In genomic region chr6:37303891-37304503, GRCh38 we compare ENCODE assay signal across 8 cellular contexts. TPM values are rescaled to one million over a fixed set of nuclear protein-coding genes. Genes with fewer than 3 reads are reported as not detected.
DNase-seq lines count a peak whose midpoint lies in the region; TF ChIP-seq lines count a peak whose summit lies in the region.

No MANE protein-coding gene starts in this region.

- H3K4me1 ChIP-seq in Loucy (ENCODE audit: insufficient read depth, low read length, poor library complexity, severe bottlenecking) = no peaks in the 10 kb centered on the region

- DNase-seq in activated CD4-positive, alpha-beta T cell treated with anti-CD3 and anti-CD28 coated beads, Interleukin-2, amount 10 ng/mL, durations not matched to agents 24 days and 14 days = peak; percentile 72
- DNase-seq in activated CD4-positive, alpha-beta T cell treated with anti-CD3 and anti-CD28 coated beads, Interleukin-2, amount 50 U/mL, for 1 hour = no peak
- DNase-seq in astrocyte of the hippocampus (ENCODE audit: low read depth, low spot score) (peak; percentile 58), kidney epithelial cell (ENCODE audit: low read depth) (no peak), SIG-M5 treated with dmso at 0.1 percent for 504 hours (lab: John Stamatoyannopoulos, UW; ENCODE audit: unreplicated experiment) (no peak)
- DNase-seq in NK-92 treated with Interleukin-12 subunit alpha and Interleukin-12 subunit beta, amount 100 ng/mL, for 24 hours (lab: John Stamatoyannopoulos, UW) = no peak
- DNase-seq in effector CD4-positive, alpha-beta T cell = no peak

- no peaks in the 10 kb centered on the region for H3K79me2 ChIP-seq in Loucy (ENCODE audit: insufficient read depth, low read length)

- H4K20me1 ChIP-seq in Loucy (ENCODE audit: insufficient read depth, low read length, poor library complexity, severe bottlenecking) = no peaks in the 10 kb centered on the region

- no peak overlapping the region for H3K27ac Mint-ChIP-seq in activated CD4-positive, alpha-beta T cell treated with anti-CD3 and anti-CD28 coated beads, Interleukin-2, amount 10 ng/mL, durations not matched to agents 24 days and 14 days

- H3F3A ChIP-seq in Loucy (ENCODE audit: low read depth) = no peaks in the 10 kb centered on the region

- H3K4me2 ChIP-seq in Loucy (ENCODE audit: low read depth, low read length, poor library complexity, severe bottlenecking) = no peak overlapping the region

- no peaks in the 10 kb centered on the region for H3K9me2 ChIP-seq in Loucy (replicated peaks; ENCODE audit: low read depth, low read length)

- peak; percentile 76 for TF ChIP-seq CTCF in Loucy (conservative IDR thresholded peaks at IDR 0.05; ENCODE audit: low read length)
- peak; percentile 58 for TF ChIP-seq CTCF in kidney epithelial cell (IDR thresholded peaks at IDR 0.05; ENCODE audit: insufficient read depth, low read length, poor library complexity, severe bottlenecking)

- no peaks in the 10 kb centered on the region for H3K27me3 Mint-ChIP-seq in activated CD4-positive, alpha-beta T cell treated with anti-CD3 and anti-CD28 coated beads, Interleukin-2, amount 10 ng/mL, durations not matched to agents 24 days and 14 days

- no peaks in the 10 kb centered on the region for H3K9me3 Mint-ChIP-seq in activated CD4-positive, alpha-beta T cell treated with anti-CD3 and anti-CD28 coated beads, Interleukin-2, amount 10 ng/mL, durations not matched to agents 24 days and 14 days

- H3K4me3 Mint-ChIP-seq in activated CD4-positive, alpha-beta T cell treated with anti-CD3 and anti-CD28 coated beads, Interleukin-2, amount 10 ng/mL, durations not matched to agents 24 days and 14 days = no peak overlapping the region

- no peak overlapping the region for H3K9ac ChIP-seq in Loucy (ENCODE audit: low read depth, low read length, poor library complexity, severe bottlenecking)

- no peaks in the 10 kb centered on the region for H3K9me3 ChIP-seq in Loucy (ENCODE audit: insufficient read depth, low read depth, low read length)

- no peak overlapping the region for H2AFZ ChIP-seq in Loucy (ENCODE audit: low read length)

- intact Hi-C loops in activated CD4-positive, alpha-beta T cell treated with anti-CD3 and anti-CD28 coated beads, Interleukin-2, amount 10 ng/mL, durations not matched to agents 24 days and 14 days (cut with micrococcal nuclease) = no loop called here

- H3K4me3 ChIP-seq in Loucy (ENCODE audit: low read length, poor library complexity, severe bottlenecking) (no peak overlapping the region), kidney epithelial cell (ENCODE audit: low read depth, low read length) (no peak overlapping the region)

- peaks cover 23% of the 10 kb centered on the region for H3K4me1 Mint-ChIP-seq in activated CD4-positive, alpha-beta T cell treated with anti-CD3 and anti-CD28 coated beads, Interleukin-2, amount 10 ng/mL, durations not matched to agents 24 days and 14 days

- peaks cover 53% of the 10 kb centered on the region for H3K36me3 Mint-ChIP-seq in activated CD4-positive, alpha-beta T cell treated with anti-CD3 and anti-CD28 coated beads, Interleukin-2, amount 10 ng/mL, durations not matched to agents 24 days and 14 days (ENCODE audit: low read depth)

- H3K27me3 ChIP-seq in Loucy (ENCODE audit: insufficient read depth, low read length, poor library complexity, severe bottlenecking) (no peaks in the 10 kb centered on the region), kidney epithelial cell (ENCODE audit: control insufficient read depth, insufficient read depth, low read length) (no peaks in the 10 kb centered on the region)

- H3K36me3 ChIP-seq in Loucy (ENCODE audit: insufficient read depth, low read length) = peaks cover 72% of the 10 kb centered on the region; the same call in 1 of the 2 replicates
- no peaks in the 10 kb centered on the region for H3K36me3 ChIP-seq in kidney epithelial cell (ENCODE audit: control insufficient read depth, insufficient read depth, low read length)

RNA-seq across cellular contexts. Expression of gene TMEM217, which starts 46.1 kb away (rescaled TPM):
- total RNA-seq in activated CD4-positive, alpha-beta T cell treated with anti-CD3 and anti-CD28 coated beads, Interleukin-2, amount 10 ng/mL, durations not matched to agents 24 days and 14 days = 4.1 and 6.1 TPM in 2 replicates
- 2.0 and 4.0 TPM in 2 replicates for total RNA-seq in kidney epithelial cell

RNA-seq across cellular contexts. Expression of gene TBC1D22B, which starts 46.4 kb away (rescaled TPM):
- total RNA-seq in activated CD4-positive, alpha-beta T cell treated with anti-CD3 and anti-CD28 coated beads, Interleukin-2, amount 10 ng/mL, durations not matched to agents 24 days and 14 days = 17.2 and 18.7 TPM in 2 replicates
- 12.7 and 13.0 TPM in 2 replicates for total RNA-seq in kidney epithelial cell

RNA-seq across cellular contexts. Expression of gene RNF8, which starts 49.8 kb away (rescaled TPM):
- 29.4 and 32.0 TPM in 2 replicates for total RNA-seq in activated CD4-positive, alpha-beta T cell treated with anti-CD3 and anti-CD28 coated beads, Interleukin-2, amount 10 ng/mL, durations not matched to agents 24 days and 14 days
- total RNA-seq in kidney epithelial cell = 13.8 and 16.8 TPM in 2 replicates

Comparison
In these comparisons a context has a peak if more than half of its experiments do, and no peak if none do; other contexts are left out.
1. DNase-seq: peak in activated CD4-positive, alpha-beta T cell treated with anti-CD3 and anti-CD28 coated beads, Interleukin-2, amount 10 ng/mL, durations not matched to agents 24 days and 14 days (single experiment) and astrocyte of the hippocampus (single experiment); none in activated CD4-positive, alpha-beta T cell treated with anti-CD3 and anti-CD28 coated beads, Interleukin-2, amount 50 U/mL, for 1 hour (single experiment), kidney epithelial cell (single experiment), SIG-M5 treated with dmso at 0.1 percent for 504 hours (single experiment), NK-92 treated with Interleukin-12 subunit alpha and Interleukin-12 subunit beta, amount 100 ng/mL, for 24 hours (single experiment) and effector CD4-positive, alpha-beta T cell (single experiment).